In the genomic region with DNA sequence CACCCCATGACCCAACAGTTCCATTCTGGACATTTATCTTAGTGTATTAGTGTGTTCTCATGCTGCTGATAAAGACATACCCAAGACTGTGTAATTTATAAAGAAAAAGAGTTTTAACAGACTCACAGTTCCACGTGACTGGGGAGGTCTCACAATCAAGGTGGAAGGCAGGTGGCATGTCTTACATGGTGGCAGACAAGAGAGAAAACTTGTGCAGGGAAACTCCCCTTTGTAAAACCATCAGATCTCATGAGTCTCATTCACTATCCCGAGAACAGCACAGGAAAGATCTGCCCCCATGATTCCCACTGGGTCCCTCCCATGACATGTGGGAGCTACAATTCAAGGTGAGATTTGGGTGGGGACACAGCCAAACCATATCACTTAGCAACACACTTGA, we compare ENCODE assay signal across 33 cellular contexts.
"Had no signal": no experiment of that assay in that cellular context is flagged by ENCODE, and none has a peak within 500 bp of the region (broad histone marks: within the 10 kb centered on the region; RNA-seq: fewer than 3 reads in every experiment).

No MANE protein-coding gene starts in this region.

- H3K4me3 ChIP-seq: MG63 had no signal

- H3K9me3 ChIP-seq: MG63 had no signal

- DNase-seq: Kasumi-1, MG63, MM.1S, MV-4-11, NCI-H1048, NCI-H1092, NCI-H1092 treated with DMSO at 0.1 percent for 48 hours, NCI-H1105, NCI-H1105 treated with DMSO at 0.1 percent for 48 hours, NCI-H1417, NCI-H1417 treated with DMSO at 0.1 percent for 48 hours, NCI-H1436, NCI-H1436 treated with DMSO at 0.1 percent for 48 hours, NCI-H146, NCI-H1694, NCI-H1694 treated with DMSO at 0.1 percent for 48 hours, NCI-H187, NCI-H187 treated with DMSO at 0.1 percent for 48 hours, NCI-H1930, NCI-H2029, NCI-H2029 treated with DMSO at 0.1 percent for 48 hours, NCI-H2081, NCI-H2081 treated with DMSO at 0.1 percent for 48 hours, NCI-H2107, NCI-H2171, NCI-H2171 treated with DMSO at 0.1 percent for 48 hours, NCI-H2227 treated with DMSO at 0.1 percent for 48 hours, NCI-H226, NCI-H345, NCI-H446, NCI-H446 treated with DMSO at 0.1 percent for 48 hours, NCI-H510A, NCI-H524 had no signal

- H3K27me3 ChIP-seq: MG63 had no signal

- H3K36me3 ChIP-seq: MG63 had no signal
